8 cellular contexts compared by ENCODE assay signal in the genomic region with DNA sequence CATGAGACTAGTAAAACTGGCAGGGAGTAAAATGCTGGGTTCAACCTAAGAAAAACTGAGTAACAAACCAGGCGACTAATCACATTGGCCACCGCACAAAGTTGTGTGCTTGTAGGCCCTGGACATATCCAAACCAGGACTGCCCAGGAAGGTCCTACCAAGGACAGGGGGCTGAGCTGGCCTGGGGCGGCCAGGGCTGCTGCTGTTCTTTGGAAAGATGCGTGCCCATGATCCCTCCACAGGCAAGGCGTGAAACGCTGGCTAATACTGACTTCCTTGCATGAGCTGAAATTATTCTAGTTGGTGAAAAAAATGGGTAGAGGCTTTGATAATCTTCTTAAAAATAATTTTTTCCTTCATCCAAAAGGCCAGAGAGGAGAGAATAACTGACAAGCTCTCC.
"Had no signal": no experiment of that assay in that cellular context is flagged by ENCODE, and none has a peak within 500 bp of the region (broad histone marks: within the 10 kb centered on the region; RNA-seq: fewer than 3 reads in every experiment).

No MANE protein-coding gene starts in this region.

- H3K4me3 Mint-ChIP-seq: GM23338, H9, HFFc6 had no signal

- H3K9me3 ChIP-seq: HAP-1 had no signal

- H3K4me3 ChIP-seq: GM23248, GM23338, HAP-1 had no signal

- H2AFZ ChIP-seq: GM23248, GM23338 had no signal

- H3K36me3 ChIP-seq: HAP-1 had no signal

- H3K9ac ChIP-seq: GM23248 had no signal

- H3K27ac ChIP-seq: GM23248 had no signal

- H3K4me2 ChIP-seq: GM23338 had no signal

- H3K9me3 Mint-ChIP-seq: GM23338, H9, HFFc6 had no signal

- DNase-seq: GM23248, GOT3, H7, H9, HCEC 1CT, HFFc6 had no signal

- H3K27ac Mint-ChIP-seq: GM23338, H9, HFFc6 had no signal
